32 cellular contexts compared by ENCODE assay signal in genomic region chr19:4157164-4157563, GRCh38. TPM values are rescaled to one million over a fixed set of nuclear protein-coding genes. Genes with fewer than 3 reads are reported as not detected.
"Had no signal": no experiment of that assay in that cellular context is flagged by ENCODE, and none has a peak within 500 bp of the region (broad histone marks: within the 10 kb centered on the region; RNA-seq: fewer than 3 reads in every experiment).

No MANE protein-coding gene starts in this region.

- H3K4me2 ChIP-seq: PC-9 had no signal

- H3K36me3 ChIP-seq: brain microvascular endothelial cell had no signal

- FAIRE-seq: RCC 7860, TTC549 had no signal

- H3K27ac ChIP-seq: brain microvascular endothelial cell, PC-9, RWPE1 had no signal

- ATAC-seq: activated CD8-positive, alpha-beta T cell treated with anti-CD3 and anti-CD28 coated beads for 36 hours; activated T-cell treated with anti-CD3 and anti-CD28 coated beads, Interleukin-2, amount 50 U/mL, for 72 hours; activated T-helper 17 cell treated with anti-CD3 and anti-CD28 coated beads, Interleukin-2, amount 50 U/mL, for 72 hours; Right ventricle myocardium inferior had no signal

- H2AFZ ChIP-seq: PC-9 had no signal

- DNase-seq: activated CD4-positive, alpha-beta T cell treated with anti-CD3 and anti-CD28 coated beads, Interleukin-2, amount 10 ng/mL, durations not matched to agents 24 days and 14 days; activated CD4-positive, alpha-beta T cell treated with anti-CD3 and anti-CD28 coated beads, Interleukin-2, amount 50 U/mL, for 4 hours; activated CD8-positive, alpha-beta T cell treated with anti-CD3 and anti-CD28 coated beads for 36 hours; activated effector memory CD4-positive, alpha-beta T cell treated with anti-CD3 and anti-CD28 coated beads, Interleukin-2, amount 50 U/mL, for 16 hours; activated naive CD4-positive, alpha-beta T cell treated with Interleukin-2 at 50 U/mL for 16 hours; activated T-cell treated with anti-CD3 and anti-CD28 coated beads, Interleukin-2, amount 50 U/mL, for 1 hour; activated T-cell treated with anti-CD3 and anti-CD28 coated beads, Interleukin-2, amount 50 U/mL, for 72 hours; anterior cingulate cortex; brain microvascular endothelial cell; central memory CD4-positive, alpha-beta T cell; Karpas-422; KBM-7; NCI-H1105; NCI-H1436; NCI-H1694; NCI-H1930; NCI-H2171; NCI-H510A; NCI-H526; NCI-H748 treated with DMSO at 0.1 percent for 48 hours; NK-92 treated with Interleukin-12 subunit alpha and Interleukin-12 subunit beta, amount 100 ng/mL, for 24 hours; PC-9; SIG-M5 had no signal

- H3K27me3 ChIP-seq: brain microvascular endothelial cell had no signal

- H3K4me3 ChIP-seq: PC-9 had no signal

RNA-seq across cellular contexts. Expression of gene CREB3L3, which starts 3.7 kb away (rescaled TPM):
- total RNA-seq: activated CD4-positive, alpha-beta T cell treated with anti-CD3 and anti-CD28 coated beads, Interleukin-2, amount 10 ng/mL, durations not matched to agents 24 days and 14 days; activated CD8-positive, alpha-beta memory T cell treated with anti-CD3 and anti-CD28 coated beads for 36 hours; activated CD8-positive, alpha-beta T cell treated with anti-CD3 and anti-CD28 coated beads for 36 hours; MCF 10A; PC-9; Right ventricle myocardium inferior; SK-MEL-5; T-helper 1 cell treated with Interleukin-12 subunit alpha and Interleukin-12 subunit beta and Interleukin-4 antibody, amounts not matched to agents 30 ng/mL and 1 ng/mL, for 36 hours had no signal
